Comparison of ENCODE assay signal across 1 cellular context in genomic region chr11:1549355-1550330, GRCh38.
TF ChIP-seq lines count a peak whose summit lies in the region.

No MANE protein-coding gene starts in this region.

TF ChIP-seq in HepG2, 621 proteins besides CTCF, POLR2A, EP300 and RAD21 (continues in another document):
- TF ChIP-seq ZNF878 (CRISPR knock-in tag; IDR thresholded peaks at IDR 0.05) (no peak), HMGXB3 (CRISPR knock-in tag; IDR thresholded peaks at IDR 0.05; ENCODE audit: borderline replicate concordance) (no peak), GABPB1 (CRISPR knock-in tag; IDR thresholded peaks at IDR 0.05) (peak; percentile 64), ELF4 (CRISPR knock-in tag; IDR thresholded peaks at IDR 0.05; ENCODE audit: borderline replicate concordance) (no peak), HMGA1 (CRISPR knock-in tag; conservative IDR thresholded peaks at IDR 0.05) (no peak), ZNF317 (CRISPR knock-in tag; IDR thresholded peaks at IDR 0.05) (no peak), PCBP1 (IDR thresholded peaks at IDR 0.05; ENCODE audit: borderline replicate concordance, low read depth, low read length) (no peak), CBX2 (IDR thresholded peaks at IDR 0.05; ENCODE audit: low read depth, low read length) (no peak), CBX2 (CRISPR knock-in tag; IDR thresholded peaks at IDR 0.05; ENCODE audit: low read depth) (no peak), RAD51 (IDR thresholded peaks at IDR 0.05; ENCODE audit: borderline replicate concordance) (no peak), KDM6A (CRISPR knock-in tag; IDR thresholded peaks at IDR 0.05; ENCODE audit: low read depth) (no peak), FOXM1 (CRISPR knock-in tag; IDR thresholded peaks at IDR 0.05) (no peak), ZBTB7A (CRISPR knock-in tag; IDR thresholded peaks at IDR 0.05) (no peak), MATR3 (CRISPR knock-in tag; IDR thresholded peaks at IDR 0.05) (no peak), ZFAT (CRISPR knock-in tag; conservative IDR thresholded peaks at IDR 0.05) (no peak), ZNF839 (CRISPR knock-in tag; IDR thresholded peaks at IDR 0.05; ENCODE audit: borderline replicate concordance) (no peak), ZNF232 (CRISPR knock-in tag; IDR thresholded peaks at IDR 0.05; ENCODE audit: borderline replicate concordance) (no peak), CERS6 (CRISPR knock-in tag; IDR thresholded peaks at IDR 0.05) (no peak), ZBTB20 (CRISPR knock-in tag; IDR thresholded peaks at IDR 0.05; ENCODE audit: borderline replicate concordance, low read depth) (no peak), MTA3 (CRISPR knock-in tag; IDR thresholded peaks at IDR 0.05) (no peak), DPF2 (CRISPR knock-in tag; IDR thresholded peaks at IDR 0.05; ENCODE audit: borderline replicate concordance, low read depth) (no peak), ETV5 (CRISPR knock-in tag; IDR thresholded peaks at IDR 0.05; ENCODE audit: borderline replicate concordance) (peak; percentile 50), ZNF800 (CRISPR knock-in tag; IDR thresholded peaks at IDR 0.05) (no peak), MAX (IDR thresholded peaks at IDR 0.05) (peak; percentile 33; the same call in 1 of the 2 replicates), ZNF790 (CRISPR knock-in tag; IDR thresholded peaks at IDR 0.05; ENCODE audit: borderline replicate concordance) (no peak), RBFOX2 (IDR thresholded peaks at IDR 0.05; ENCODE audit: low read depth, low read length) (no peak), KLF11 (CRISPR knock-in tag; IDR thresholded peaks at IDR 0.05) (no peak), AHDC1 (CRISPR knock-in tag; IDR thresholded peaks at IDR 0.05; ENCODE audit: borderline replicate concordance) (no peak), ZBTB4 (CRISPR knock-in tag; IDR thresholded peaks at IDR 0.05; ENCODE audit: borderline replicate concordance) (no peak), ZBTB21 (CRISPR knock-in tag; IDR thresholded peaks at IDR 0.05) (no peak), SALL2 (CRISPR knock-in tag; IDR thresholded peaks at IDR 0.05) (no peak), SMAD1 (CRISPR knock-in tag; IDR thresholded peaks at IDR 0.05; ENCODE audit: borderline replicate concordance, low read depth) (no peak), ZNF570 (CRISPR knock-in tag; IDR thresholded peaks at IDR 0.05; ENCODE audit: borderline replicate concordance) (no peak), ZNF281 (CRISPR knock-in tag; IDR thresholded peaks at IDR 0.05; ENCODE audit: borderline replicate concordance) (no peak), MTA1 (CRISPR knock-in tag; IDR thresholded peaks at IDR 0.05; ENCODE audit: borderline replicate concordance) (no peak), IRF1 (CRISPR knock-in tag; IDR thresholded peaks at IDR 0.05; ENCODE audit: low read depth) (no peak), MED13 (CRISPR knock-in tag; IDR thresholded peaks at IDR 0.05) (no peak)
- TF ChIP-seq, protein P1, sequence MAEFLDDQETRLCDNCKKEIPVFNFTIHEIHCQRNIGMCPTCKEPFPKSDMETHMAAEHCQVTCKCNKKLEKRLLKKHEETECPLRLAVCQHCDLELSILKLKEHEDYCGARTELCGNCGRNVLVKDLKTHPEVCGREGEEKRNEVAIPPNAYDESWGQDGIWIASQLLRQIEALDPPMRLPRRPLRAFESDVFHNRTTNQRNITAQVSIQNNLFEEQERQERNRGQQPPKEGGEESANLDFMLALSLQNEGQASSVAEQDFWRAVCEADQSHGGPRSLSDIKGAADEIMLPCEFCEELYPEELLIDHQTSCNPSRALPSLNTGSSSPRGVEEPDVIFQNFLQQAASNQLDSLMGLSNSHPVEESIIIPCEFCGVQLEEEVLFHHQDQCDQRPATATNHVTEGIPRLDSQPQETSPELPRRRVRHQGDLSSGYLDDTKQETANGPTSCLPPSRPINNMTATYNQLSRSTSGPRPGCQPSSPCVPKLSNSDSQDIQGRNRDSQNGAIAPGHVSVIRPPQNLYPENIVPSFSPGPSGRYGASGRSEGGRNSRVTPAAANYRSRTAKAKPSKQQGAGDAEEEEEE (CRISPR knock-in tag; IDR thresholded peaks at IDR 0.05; ENCODE audit: borderline replicate concordance), result no peak
